In the genomic region with DNA sequence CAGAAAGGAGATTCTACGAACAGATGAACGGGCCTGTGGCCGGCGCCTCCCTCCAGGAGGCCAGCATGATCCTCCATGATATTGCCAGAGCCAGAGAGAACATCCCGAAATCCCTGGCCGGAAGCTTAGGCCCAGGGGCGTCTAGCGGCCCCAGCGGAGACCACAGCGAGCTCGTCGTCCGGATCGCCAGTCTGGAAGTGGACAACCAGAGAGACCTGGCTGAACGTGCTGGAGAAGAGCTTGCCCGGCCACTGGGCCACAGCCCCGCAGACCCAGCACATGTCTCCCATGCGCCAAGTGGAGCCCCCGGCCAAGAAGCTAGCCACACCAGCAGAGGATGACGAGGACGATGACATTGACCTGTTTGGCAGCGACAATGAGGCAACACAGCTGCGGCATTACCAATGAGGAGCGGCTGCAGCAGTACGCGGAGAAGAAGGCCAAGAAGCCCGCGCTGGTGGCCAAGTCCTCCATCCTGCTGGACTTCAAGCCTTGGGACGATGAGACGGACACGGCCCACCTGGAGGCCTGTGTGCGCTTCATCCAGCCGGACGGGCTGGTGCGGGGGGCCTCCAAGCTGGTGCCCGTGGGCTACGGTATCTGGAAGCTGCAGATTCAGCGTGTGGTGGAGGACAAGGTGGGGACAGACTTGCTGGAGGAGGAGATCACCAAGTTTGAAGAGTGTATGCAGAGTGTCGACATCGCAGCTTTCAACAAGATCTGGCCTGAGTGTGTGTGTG, we compare ENCODE assay signal across 31 cellular contexts.
"Had no signal": no experiment of that assay in that cellular context is flagged by ENCODE, and none has a peak within 500 bp of the region (broad histone marks: within the 10 kb centered on the region; RNA-seq: fewer than 3 reads in every experiment).

No MANE protein-coding gene starts in this region.

- H3K4me1 Mint-ChIP-seq: activated naive CD4-positive, alpha-beta T cell treated with anti-CD3 and anti-CD28 coated beads, Interleukin-2, amount 50 U/mL, for 24 hours; activated naive CD8-positive, alpha-beta T cell treated with anti-CD3 and anti-CD28 coated beads for 36 hours had no signal

- H3K27ac ChIP-seq: adrenal gland, colonic mucosa, dorsolateral prefrontal cortex, esophagus muscularis mucosa, foreskin keratinocyte, gastrocnemius medialis had no signal

- H3K27me3 ChIP-seq: adrenal gland, body of pancreas, colonic mucosa, dorsolateral prefrontal cortex, esophagus muscularis mucosa, foreskin keratinocyte, gastrocnemius medialis had no signal

- H3K36me3 ChIP-seq: adrenal gland, colonic mucosa had no signal

- ATAC-seq: activated CD4-positive, alpha-beta T cell treated with anti-CD3 and anti-CD28 coated beads for 36 hours; activated CD8-positive, alpha-beta memory T cell treated with anti-CD3 and anti-CD28 coated beads, Interleukin-2, amount 10 ng/mL, durations not matched to agents 7 days and 5 days; activated CD8-positive, alpha-beta T cell treated with anti-CD3 and anti-CD28 coated beads, Interleukin-2, amount 10 ng/mL, durations not matched to agents 7 days and 5 days; activated naive CD8-positive, alpha-beta T cell treated with anti-CD3 and anti-CD28 coated beads, Interleukin-2, amount 50 U/mL, for 24 hours; body of pancreas; effector memory CD8-positive, alpha-beta T cell; foreskin keratinocyte; gastrocnemius medialis had no signal

- H3K4me1 ChIP-seq: adrenal gland, colonic mucosa, foreskin keratinocyte, gastrocnemius medialis had no signal

- H3K9me3 ChIP-seq: body of pancreas, colonic mucosa, gastrocnemius medialis had no signal

- H3K27me3 Mint-ChIP-seq: activated CD4-positive, alpha-beta memory T cell treated with anti-CD3 and anti-CD28 coated beads for 36 hours; activated CD4-positive, alpha-beta T cell treated with anti-CD3 and anti-CD28 coated beads for 36 hours; activated CD8-positive, alpha-beta memory T cell treated with anti-CD3 and anti-CD28 coated beads, Interleukin-2, amount 10 ng/mL, durations not matched to agents 7 days and 5 days; activated naive CD8-positive, alpha-beta T cell treated with anti-CD3 and anti-CD28 coated beads for 36 hours; activated naive CD8-positive, alpha-beta T cell treated with anti-CD3 and anti-CD28 coated beads, Interleukin-2, amount 50 U/mL, for 24 hours; effector memory CD8-positive, alpha-beta T cell had no signal

- H3K36me3 Mint-ChIP-seq: activated CD8-positive, alpha-beta memory T cell treated with anti-CD3 and anti-CD28 coated beads, Interleukin-2, amount 10 ng/mL, durations not matched to agents 7 days and 5 days; activated naive CD4-positive, alpha-beta T cell treated with anti-CD3 and anti-CD28 coated beads, Interleukin-2, amount 50 U/mL, for 24 hours; activated naive CD8-positive, alpha-beta T cell treated with anti-CD3 and anti-CD28 coated beads for 36 hours had no signal

- H3K27ac Mint-ChIP-seq: activated CD4-positive, alpha-beta memory T cell treated with anti-CD3 and anti-CD28 coated beads for 36 hours; activated CD4-positive, alpha-beta T cell treated with anti-CD3 and anti-CD28 coated beads for 36 hours; activated CD4-positive, alpha-beta T cell treated with anti-CD3 and anti-CD28 coated beads, Interleukin-2, amount 10 ng/mL, durations not matched to agents 24 days and 14 days; activated CD8-positive, alpha-beta memory T cell treated with anti-CD3 and anti-CD28 coated beads, Interleukin-2, amount 10 ng/mL, durations not matched to agents 7 days and 5 days; activated CD8-positive, alpha-beta T cell treated with anti-CD3 and anti-CD28 coated beads, Interleukin-2, amount 10 ng/mL, durations not matched to agents 7 days and 5 days; activated naive CD4-positive, alpha-beta T cell treated with anti-CD3 and anti-CD28 coated beads for 36 hours; activated naive CD4-positive, alpha-beta T cell treated with anti-CD3 and anti-CD28 coated beads, Interleukin-2, amount 50 U/mL, for 24 hours; activated naive CD8-positive, alpha-beta T cell treated with anti-CD3 and anti-CD28 coated beads for 36 hours; activated naive CD8-positive, alpha-beta T cell treated with anti-CD3 and anti-CD28 coated beads, Interleukin-2, amount 50 U/mL, for 24 hours; activated T-helper 1 cell treated with anti-CD3 and anti-CD28 coated beads, Interleukin-12 subunit alpha, Interleukin-12 subunit beta, Interleukin-2, Interleukin-4 antibody, amounts not matched to agents 30 ng/mL and 10 ng/mL and 1 ng/mL, durations not matched to agents 14 hours and 24 hours and 36 hours; activated T-helper 2 cell treated with anti-CD3 and anti-CD28 coated beads, Interferon-gamma antibody, Interleukin-2, Interleukin-4, amounts not matched to agents 10 μg/mL and 5 μg/mL and 100 μg/mL, durations not matched to agents 14 hours and 24 hours and 36 hours had no signal

- H3K9me3 Mint-ChIP-seq: activated CD4-positive, alpha-beta memory T cell treated with anti-CD3 and anti-CD28 coated beads for 36 hours; activated naive CD4-positive, alpha-beta T cell treated with anti-CD3 and anti-CD28 coated beads for 36 hours; activated naive CD4-positive, alpha-beta T cell treated with anti-CD3 and anti-CD28 coated beads, Interleukin-2, amount 50 U/mL, for 24 hours; activated naive CD8-positive, alpha-beta T cell treated with anti-CD3 and anti-CD28 coated beads for 36 hours; activated naive CD8-positive, alpha-beta T cell treated with anti-CD3 and anti-CD28 coated beads, Interleukin-2, amount 50 U/mL, for 24 hours; activated T-helper 1 cell treated with anti-CD3 and anti-CD28 coated beads, Interleukin-12 subunit alpha, Interleukin-12 subunit beta, Interleukin-2, Interleukin-4 antibody, amounts not matched to agents 30 ng/mL and 10 ng/mL and 1 ng/mL, durations not matched to agents 14 hours and 24 hours and 36 hours; effector memory CD8-positive, alpha-beta T cell had no signal

- H3K4me3 ChIP-seq: adrenal gland, body of pancreas, colonic mucosa, dorsolateral prefrontal cortex, esophagus muscularis mucosa, gastrocnemius medialis had no signal

- H3K4me3 Mint-ChIP-seq: activated CD4-positive, alpha-beta memory T cell treated with anti-CD3 and anti-CD28 coated beads for 36 hours; activated CD4-positive, alpha-beta T cell treated with anti-CD3 and anti-CD28 coated beads for 36 hours; activated CD4-positive, alpha-beta T cell treated with anti-CD3 and anti-CD28 coated beads, Interleukin-2, amount 10 ng/mL, durations not matched to agents 24 days and 14 days; activated CD8-positive, alpha-beta memory T cell treated with anti-CD3 and anti-CD28 coated beads, Interleukin-2, amount 10 ng/mL, durations not matched to agents 7 days and 5 days; activated CD8-positive, alpha-beta T cell treated with anti-CD3 and anti-CD28 coated beads, Interleukin-2, amount 10 ng/mL, durations not matched to agents 7 days and 5 days; activated naive CD4-positive, alpha-beta T cell treated with anti-CD3 and anti-CD28 coated beads for 36 hours; activated naive CD4-positive, alpha-beta T cell treated with anti-CD3 and anti-CD28 coated beads, Interleukin-2, amount 50 U/mL, for 24 hours; activated naive CD8-positive, alpha-beta T cell treated with anti-CD3 and anti-CD28 coated beads for 36 hours; activated naive CD8-positive, alpha-beta T cell treated with anti-CD3 and anti-CD28 coated beads, Interleukin-2, amount 50 U/mL, for 24 hours; activated T-helper 1 cell treated with anti-CD3 and anti-CD28 coated beads, Interleukin-12 subunit alpha, Interleukin-12 subunit beta, Interleukin-2, Interleukin-4 antibody, amounts not matched to agents 30 ng/mL and 10 ng/mL and 1 ng/mL, durations not matched to agents 14 hours and 24 hours and 36 hours; effector memory CD8-positive, alpha-beta T cell had no signal

- DNase-seq: activated CD4-positive, alpha-beta memory T cell treated with anti-CD3 and anti-CD28 coated beads for 36 hours; activated CD4-positive, alpha-beta T cell treated with anti-CD3 and anti-CD28 coated beads for 36 hours; activated CD4-positive, alpha-beta T cell treated with anti-CD3 and anti-CD28 coated beads, Interleukin-2, amount 10 ng/mL, durations not matched to agents 24 days and 14 days; activated CD4-positive, CD25-positive, alpha-beta regulatory T cell; activated CD4-positive, CD25-positive, alpha-beta regulatory T cell treated with anti-CD3 and anti-CD28 coated beads, Interleukin-2, amount 50 U/mL, for 72 hours; activated CD8-positive, alpha-beta memory T cell treated with anti-CD3 and anti-CD28 coated beads, Interleukin-2, amount 10 ng/mL, durations not matched to agents 7 days and 5 days; activated CD8-positive, alpha-beta memory T cell treated with anti-CD3 and anti-CD28 coated beads, Interleukin-2, amount 50 U/mL, for 4 hours; activated CD8-positive, alpha-beta T cell treated with anti-CD3 and anti-CD28 coated beads, Interleukin-2, amount 10 ng/mL, durations not matched to agents 7 days and 5 days; activated effector memory CD4-positive, alpha-beta T cell treated with anti-CD3 and anti-CD28 coated beads, Interleukin-2, amount 50 U/mL, for 16 hours; activated naive CD4-positive, alpha-beta T cell treated with anti-CD3 and anti-CD28 coated beads for 36 hours; activated naive CD8-positive, alpha-beta T cell treated with anti-CD3 and anti-CD28 coated beads for 36 hours; activated naive CD8-positive, alpha-beta T cell treated with anti-CD3 and anti-CD28 coated beads, Interleukin-2, amount 50 U/mL, for 24 hours; activated T-cell treated with anti-CD3 and anti-CD28 coated beads, Interleukin-2, amount 50 U/mL, for 1 hour; activated T-cell treated with anti-CD3 and anti-CD28 coated beads, Interleukin-2, amount 50 U/mL, for 48 hours; adrenal gland; amygdala; aorta; body of pancreas; central memory CD4-positive, alpha-beta T cell; cerebellar nuclear complex; colonic mucosa; dorsolateral prefrontal cortex; effector memory CD8-positive, alpha-beta T cell; erythroblast; foreskin keratinocyte; gastrocnemius medialis; T-helper 2 cell had no signal
